In genomic region chr5:131261483-131261882, GRCh38 we compare ENCODE assay signal across 24 cellular contexts. TPM values are rescaled to one million over a fixed set of nuclear protein-coding genes. Genes with fewer than 3 reads are reported as not detected.
DNase-seq lines count a peak whose midpoint lies in the region; ATAC-seq and TF ChIP-seq lines count a peak whose summit lies in the region.
"Had no signal": no experiment of that assay in that cellular context is flagged by ENCODE, and none has a peak within 500 bp of the region (broad histone marks: within the 10 kb centered on the region; RNA-seq: fewer than 3 reads in every experiment).

No MANE protein-coding gene starts in this region.

- no peak for ATAC-seq in WTC11
- no peak for ATAC-seq in naive thymus-derived CD8-positive, alpha-beta T cell
- no peak for ATAC-seq in GM19397 (IDR thresholded peaks at IDR 0.05; ENCODE audit: unreplicated experiment)
- no peak for ATAC-seq in GM19351 (IDR thresholded peaks at IDR 0.05; ENCODE audit: unreplicated experiment)
- ATAC-seq: activated CD4-positive, alpha-beta T cell treated with anti-CD3 and anti-CD28 coated beads for 36 hours; effector memory CD8-positive, alpha-beta T cell; esophagus mucosa; foreskin keratinocyte; HCT116 had no signal

- H3K4me1 Mint-ChIP-seq in CD8-positive, alpha-beta memory T cell, result peaks cover 55 to 67% (median 66%) of the 10 kb centered on the region in 3 donors
- H3K4me1 Mint-ChIP-seq in WTC11, result peaks cover 22% of the 10 kb centered on the region
- H3K4me1 Mint-ChIP-seq in naive thymus-derived CD8-positive, alpha-beta T cell, result peaks cover 21 to 69% (median 52%) of the 10 kb centered on the region in 4 donors

- H3K36me3 ChIP-seq in CD8-positive, alpha-beta memory T cell (ENCODE audit: insufficient read depth, low read length), result peaks cover 7% of the 10 kb centered on the region
- H3K36me3 ChIP-seq: colonic mucosa had no signal

- no peak for DNase-seq in CD8-positive, alpha-beta memory T cell
- DNase-seq in WTC11 (ENCODE audit: low spot score) (no peak), DMS153 (lab: John Stamatoyannopoulos, UW) (no peak)
- no peak for DNase-seq in naive thymus-derived CD8-positive, alpha-beta T cell
- DNase-seq: activated CD4-positive, alpha-beta T cell treated with anti-CD3 and anti-CD28 coated beads for 36 hours; activated effector memory CD4-positive, alpha-beta T cell treated with Interleukin-2 at 50 U/mL for 16 hours; amniotic stem cell; C1 segment of cervical spinal cord; colonic mucosa; effector memory CD8-positive, alpha-beta T cell; EL; mesenchymal stem cell; MM.1S; NCI-H1417 treated with DMSO at 0.1 percent for 48 hours; NCI-H510A; nucleus accumbens had no signal

- no peaks in the 10 kb centered on the region for H3K9me3 ChIP-seq in CD8-positive, alpha-beta memory T cell (ENCODE audit: low read length)
- H3K9me3 ChIP-seq: colonic mucosa had no signal

- peak overlapping the region; percentile 40 for H3K27ac ChIP-seq in C4-2B
- no peak overlapping the region for H3K27ac ChIP-seq in CD8-positive, alpha-beta memory T cell (ENCODE audit: low read depth, low read length)
- H3K27ac ChIP-seq: colonic mucosa, foreskin keratinocyte, SJSA1 had no signal

- CTCF ChIA-PET in CD8-positive, alpha-beta memory T cell (lab: Charles Lee), result interaction anchor here (0.9 to 8.8 kb wide), 7 partner anchors 9 to 253 kb away, joined by 3 to 91 read pairs (median 3); no protein-coding TSS in a partner anchor
- CTCF ChIA-PET in WTC11 (lab: Charles Lee), result interaction anchor here (1.0 kb wide), 1 partner anchor 121 kb away, joined by 3 read pairs; no protein-coding TSS in a partner anchor

- peak overlapping the region in 5 of 8 donors; percentile 75 to 90 (median 87) for H3K27ac Mint-ChIP-seq in CD8-positive, alpha-beta memory T cell
- no peak overlapping the region for H3K27ac Mint-ChIP-seq in WTC11
- peak overlapping the region in 7 of 10 donors; percentile 17 to 93 (median 70) for H3K27ac Mint-ChIP-seq in naive thymus-derived CD8-positive, alpha-beta T cell

- POLR2A ChIA-PET in CD8-positive, alpha-beta memory T cell (lab: Charles Lee), result interaction anchor here (0.8 to 6.6 kb wide), 3 partner anchors 9 to 52 kb away, joined by 4 to 130 read pairs (median 44); no protein-coding TSS in a partner anchor
- POLR2A ChIA-PET in WTC11 (lab: Charles Lee), result interaction anchor here (0.7 kb wide), 1 partner anchor 835 kb away, joined by 5 read pairs; no protein-coding TSS in a partner anchor
- POLR2A ChIA-PET in naive thymus-derived CD8-positive, alpha-beta T cell (lab: Charles Lee), result interaction anchor here (0.6 to 10.2 kb wide), 9 partner anchors 8 to 133 kb away, joined by 3 to 159 read pairs (median 5); partner anchors contain the start of gene HINT1

- H3K27me3 Mint-ChIP-seq in CD8-positive, alpha-beta memory T cell, result no peaks in the 10 kb centered on the region
- no peaks in the 10 kb centered on the region for H3K27me3 Mint-ChIP-seq in WTC11 (ENCODE audit: low read depth)
- no peaks in the 10 kb centered on the region for H3K27me3 Mint-ChIP-seq in naive thymus-derived CD8-positive, alpha-beta T cell
- H3K27me3 Mint-ChIP-seq: activated CD4-positive, alpha-beta T cell treated with anti-CD3 and anti-CD28 coated beads for 36 hours; effector memory CD8-positive, alpha-beta T cell had no signal

- no peak overlapping the region for H3K4me3 ChIP-seq in CD8-positive, alpha-beta memory T cell (ENCODE audit: low read length)
- H3K4me3 ChIP-seq: colonic mucosa, SJSA1 had no signal

- H3K9me3 Mint-ChIP-seq in CD8-positive, alpha-beta memory T cell, result no peaks in the 10 kb centered on the region
- H3K9me3 Mint-ChIP-seq in WTC11, result no peaks in the 10 kb centered on the region
- no peaks in the 10 kb centered on the region for H3K9me3 Mint-ChIP-seq in naive thymus-derived CD8-positive, alpha-beta T cell
- H3K9me3 Mint-ChIP-seq: effector memory CD8-positive, alpha-beta T cell; T-helper 1 cell treated with Interleukin-12 subunit alpha and Interleukin-12 subunit beta and Interleukin-4 antibody, amounts not matched to agents 30 μg/mL and 1 μg/mL, for 36 hours had no signal

- peaks cover 0 to 59% (median 6%) of the 10 kb centered on the region in 3 donors for H3K36me3 Mint-ChIP-seq in CD8-positive, alpha-beta memory T cell
- no peaks in the 10 kb centered on the region for H3K36me3 Mint-ChIP-seq in WTC11
- peaks cover 9 to 21% (median 11%) of the 10 kb centered on the region in 3 donors for H3K36me3 Mint-ChIP-seq in naive thymus-derived CD8-positive, alpha-beta T cell

- H3K27me3 ChIP-seq in CD8-positive, alpha-beta memory T cell (ENCODE audit: insufficient read depth, low read length, poor library complexity, severe bottlenecking), result no peaks in the 10 kb centered on the region
- H3K27me3 ChIP-seq: colonic mucosa, foreskin keratinocyte, SJSA1 had no signal

- H3K4me3 Mint-ChIP-seq in CD8-positive, alpha-beta memory T cell, result peak overlapping the region in 5 of 7 donors; percentile 23 to 72 (median 49)
- no peak overlapping the region for H3K4me3 Mint-ChIP-seq in WTC11
- peak overlapping the region in 6 of 10 donors; percentile 11 to 41 (median 21) for H3K4me3 Mint-ChIP-seq in naive thymus-derived CD8-positive, alpha-beta T cell
- H3K4me3 Mint-ChIP-seq: T-helper 1 cell treated with Interleukin-12 subunit alpha and Interleukin-12 subunit beta and Interleukin-4 antibody, amounts not matched to agents 30 μg/mL and 1 μg/mL, for 36 hours had no signal

- TF ChIP-seq CTCF in C4-2B (conservative IDR thresholded peaks at IDR 0.05) (no peak), WTC11 (IDR thresholded peaks at IDR 0.05) (no peak)

- H3K4me1 ChIP-seq in CD8-positive, alpha-beta memory T cell (ENCODE audit: insufficient read depth, low read length), result peaks cover 54% of the 10 kb centered on the region
- H3K4me1 ChIP-seq: colonic mucosa had no signal

TF ChIP-seq in WTC11, 78 proteins besides CTCF, POLR2A, EP300 and RAD21:
- TF ChIP-seq ZNF121 (CRISPR knock-in tag; IDR thresholded peaks at IDR 0.05), result peak; percentile 77
- no peak for TF ChIP-seq CREB1 (CRISPR knock-in tag; IDR thresholded peaks at IDR 0.05)

RNA-seq across cellular contexts. Expression of gene CDC42SE2, which starts 2.4 kb away (rescaled TPM):
- 100 to 1,000 TPM; 125 to 131 TPM for total RNA-seq in CD8-positive, alpha-beta memory T cell
- polyA plus RNA-seq in CD8-positive, alpha-beta memory T cell, result 460 TPM
- 21.2 to 22.5 TPM (median 21.7 TPM) in 3 replicates for total RNA-seq in WTC11 (2021)
- 100 to 1,000 TPM; 313 to 326 TPM for total RNA-seq in naive thymus-derived CD8-positive, alpha-beta T cell
- polyA plus RNA-seq in naive thymus-derived CD8-positive, alpha-beta T cell, result 100 to 1,000 TPM; 423 to 544 (median 480) TPM
